8 cellular contexts compared by ENCODE assay signal in the genomic region with DNA sequence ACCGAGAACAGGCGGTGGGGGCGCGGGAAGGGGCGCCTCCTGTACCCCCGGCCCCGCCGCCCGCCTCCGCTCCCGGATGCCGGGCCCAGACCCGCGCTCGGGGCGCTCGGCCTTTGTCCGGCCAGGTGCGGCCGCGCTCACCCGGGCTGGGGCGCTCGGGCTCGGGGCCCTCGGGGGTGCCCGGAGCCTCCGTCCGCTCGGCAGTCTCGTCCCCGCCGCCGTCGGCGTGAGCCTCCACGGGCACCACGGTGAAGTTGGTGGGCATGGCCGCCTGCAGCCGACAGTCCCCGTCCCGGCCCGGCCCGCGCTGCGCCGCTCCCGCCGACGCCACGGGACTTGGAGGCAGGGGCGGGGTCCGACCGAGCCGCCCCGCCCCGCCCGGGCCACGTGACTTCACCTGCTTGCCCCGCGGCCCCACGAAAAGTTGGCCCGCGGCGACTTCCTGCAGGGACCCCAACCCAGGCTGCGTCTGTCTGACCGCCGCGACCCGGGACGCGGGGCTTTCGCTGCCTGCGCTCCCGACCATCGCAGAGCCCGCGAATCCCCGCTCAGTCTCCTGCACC. TPM values are rescaled to one million over a fixed set of nuclear protein-coding genes. Genes with fewer than 3 reads are reported as not detected.
A peak's percentile ranks its signal among the peaks of the same experiment; 100 is the strongest.
DNase-seq lines count a peak whose midpoint lies in the region; ATAC-seq and TF ChIP-seq lines count a peak whose summit lies in the region.

A gene (minus strand): TSS at position 337 of the 563 bp plus-strand sequence. CDS start 72 bp downstream, at position 265.

- no peak for TF ChIP-seq CTCF in BE2C (IDR thresholded peaks at IDR 0.05; ENCODE audit: low read depth, low read length)

- ATAC-seq in GM19397 (IDR thresholded peaks at IDR 0.05; ENCODE audit: unreplicated experiment) (peak; percentile 64), left colon (peak; percentile 68)

- no peak within 1 kb of the TSS for H3K9ac ChIP-seq in Karpas-422 (ENCODE audit: low read length)

- no peaks in the 10 kb centered on the region for H3K9me2 ChIP-seq in Karpas-422 (replicated peaks; ENCODE audit: insufficient read depth, low read length)

- H3K4me2 ChIP-seq in Karpas-422 (ENCODE audit: low read depth, low read length, poor library complexity, severe bottlenecking), result no peak within 1 kb of the TSS

- H3K4me3 ChIP-seq in BE2C (ENCODE audit: low read depth, low read length) (peak within 1 kb of the TSS; percentile 68), Karpas-422 (ENCODE audit: low read length) (no peak within 1 kb of the TSS)

- in situ Hi-C loops in KBM-7 (cut with MboI; ENCODE audit: low pct_unique_long_range_greater_than_20kb, low sequenced_read_pairs), result no loop called here

- intact Hi-C loops in left colon (cut with DNase I, micrococcal nuclease), result no loop called here

- H3K4me1 ChIP-seq in BE2C, result no peaks in the 10 kb centered on the region
- no peaks in the 10 kb centered on the region; the same call in 1 of the 2 replicates for H3K4me1 ChIP-seq in Karpas-422 (ENCODE audit: low read length)

- DNase-seq in BE2C (peak; percentile 56), KBM-7 (peak; percentile 57), UCSD-AML1 (lab: John Stamatoyannopoulos, UW; ENCODE audit: unreplicated experiment) (peak; percentile 53), left colon (peak; percentile 73 to 87), Karpas-422 (no peak)
- DNase-seq in central memory CD4-positive, alpha-beta T cell, result peak; percentile 68
- peak; percentile 70 to 79 for DNase-seq in stimulated activated CD4-positive, alpha-beta T cell treated with anti-CD3 and anti-CD28 coated beads, Interleukin-2, amount 100 ng/mL, for 24 hours

- H3K36me3 ChIP-seq in BE2C, result no peaks in the 10 kb centered on the region
- H3K36me3 ChIP-seq in Karpas-422 (ENCODE audit: insufficient read depth, low read length), result no peaks in the 10 kb centered on the region

- H4K20me1 ChIP-seq in Karpas-422 (ENCODE audit: insufficient read depth, low read depth, low read length), result no peaks in the 10 kb centered on the region

- peaks cover 7% of the 10 kb centered on the region for H3K27me3 ChIP-seq in BE2C
- H3K27me3 ChIP-seq in Karpas-422 (ENCODE audit: low read length), result no peaks in the 10 kb centered on the region

- no peak within 1 kb of the TSS for H3K27ac ChIP-seq in Karpas-422 (ENCODE audit: low read length)

- H3K9me3 ChIP-seq in BE2C (no peaks in the 10 kb centered on the region), Karpas-422 (ENCODE audit: low read length) (no peaks in the 10 kb centered on the region)

- no peak within 1 kb of the TSS for H2AFZ ChIP-seq in Karpas-422 (ENCODE audit: low read length)

- no peaks in the 10 kb centered on the region for H3K79me2 ChIP-seq in Karpas-422 (ENCODE audit: low read length)

RNA-seq across cellular contexts. Expression of the gene that starts here (rescaled TPM):
- polyA plus RNA-seq in BE2C (2012; ENCODE audit: insufficient read depth, insufficient read length, low read depth), result 44.2 TPM
- total RNA-seq in left colon, result 10 to 100 TPM; 70.4 to 88.3 TPM
- 0.22 TPM in 1 of 2 replicates, not detected in the other for total RNA-seq in Karpas-422 (2014; rRNA removed; shearing (Covaris generic); ENCODE audit: low replicate concordance)

Comparison
In these comparisons a context has a peak if more than half of its experiments do, and no peak if none do; other contexts are left out.
1. RNA of the gene that starts here (total RNA-seq): 70.4 to 88.3 TPM in left colon; 0.22 TPM in Karpas-422; every median in the first group is over 10 times any median in the second.